9 cellular contexts compared by ENCODE assay signal in the genomic region with DNA sequence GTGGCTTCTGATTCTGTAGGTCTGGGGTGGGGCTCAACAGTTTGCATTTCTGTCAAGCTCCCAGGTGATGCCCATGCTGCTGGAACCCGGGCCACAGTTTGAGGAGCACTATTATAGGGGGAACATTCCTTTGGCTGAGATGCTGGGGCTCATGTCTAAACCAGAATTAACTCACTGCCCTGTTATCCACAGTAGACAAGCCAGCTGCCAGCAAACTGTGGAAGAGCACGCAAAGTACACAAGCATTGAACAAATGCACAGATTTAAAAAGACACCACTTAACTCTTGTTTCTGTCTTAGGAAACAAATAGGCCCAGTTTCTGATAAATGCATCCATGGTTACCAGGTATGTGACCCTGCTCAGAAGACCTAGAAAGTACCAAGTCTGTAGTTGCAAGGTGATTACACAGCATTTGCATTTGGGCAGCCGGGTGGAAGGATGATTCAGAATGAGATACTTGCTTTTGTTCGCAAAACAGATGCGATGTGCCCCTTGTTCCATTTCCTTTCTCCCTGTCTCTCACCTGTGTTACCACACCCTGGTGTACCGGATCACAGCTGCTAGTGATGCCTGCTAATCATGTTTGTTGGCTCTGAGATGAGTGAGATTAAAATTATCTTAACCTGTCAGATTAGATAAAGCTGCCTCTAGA. TPM values are rescaled to one million over a fixed set of nuclear protein-coding genes. Genes with fewer than 3 reads are reported as not detected.
DNase-seq lines count a peak whose midpoint lies in the region; ATAC-seq lines count a peak whose summit lies in the region.
"Had no signal": no experiment of that assay in that cellular context is flagged by ENCODE, and none has a peak within 500 bp of the region (broad histone marks: within the 10 kb centered on the region; RNA-seq: fewer than 3 reads in every experiment).

No MANE protein-coding gene starts in this region.

- H3K4me1 Mint-ChIP-seq in activated naive CD4-positive, alpha-beta T cell treated with anti-CD3 and anti-CD28 coated beads, Interleukin-2, amount 10 ng/mL, durations not matched to agents 7 days and 5 days: peaks cover 23% of the 10 kb centered on the region

- H3K4me3 Mint-ChIP-seq in activated naive CD4-positive, alpha-beta T cell treated with anti-CD3 and anti-CD28 coated beads, Interleukin-2, amount 10 ng/mL, durations not matched to agents 7 days and 5 days: no peak overlapping the region
- H3K4me3 Mint-ChIP-seq: nephron had no signal

- H3K27me3 Mint-ChIP-seq in activated naive CD4-positive, alpha-beta T cell treated with anti-CD3 and anti-CD28 coated beads, Interleukin-2, amount 10 ng/mL, durations not matched to agents 7 days and 5 days: no peaks in the 10 kb centered on the region

- CTCF ChIA-PET in activated naive CD4-positive, alpha-beta T cell treated with anti-CD3 and anti-CD28 coated beads, Interleukin-2, amount 10 ng/mL, durations not matched to agents 7 days and 5 days (lab: Charles Lee): interaction anchor here (0.9 kb wide), 1 partner anchor 15 kb away, joined by 3 read pairs; no protein-coding TSS in a partner anchor

- H3K36me3 Mint-ChIP-seq in activated naive CD4-positive, alpha-beta T cell treated with anti-CD3 and anti-CD28 coated beads, Interleukin-2, amount 10 ng/mL, durations not matched to agents 7 days and 5 days: peaks cover 32% of the 10 kb centered on the region

- no peak for DNase-seq in activated naive CD4-positive, alpha-beta T cell treated with anti-CD3 and anti-CD28 coated beads, Interleukin-2, amount 10 ng/mL, durations not matched to agents 7 days and 5 days
- DNase-seq in activated naive CD4-positive, alpha-beta T cell (lab: John Stamatoyannopoulos, UW): no peak
- DNase-seq in NCI-H748 treated with DMSO at 0.1 percent for 48 hours (lab: John Stamatoyannopoulos, UW) (peak; percentile 25), renal cortical epithelial cell (ENCODE audit: low read depth) (peak; percentile 83), RPMI8226 (no peak), DMS114 treated with DMSO at 0.1 percent for 48 hours (lab: John Stamatoyannopoulos, UW; ENCODE audit: unreplicated experiment) (no peak), DMS 273 (lab: John Stamatoyannopoulos, UW; ENCODE audit: unreplicated experiment) (no peak)

- peak overlapping the region; percentile 9 for H3K27ac Mint-ChIP-seq in activated naive CD4-positive, alpha-beta T cell treated with anti-CD3 and anti-CD28 coated beads, Interleukin-2, amount 10 ng/mL, durations not matched to agents 7 days and 5 days
- H3K27ac Mint-ChIP-seq: nephron had no signal

- ATAC-seq in HG02798 (IDR thresholded peaks at IDR 0.05; ENCODE audit: poor library complexity, unreplicated experiment): peak; percentile 72

- H3K9me3 Mint-ChIP-seq in activated naive CD4-positive, alpha-beta T cell treated with anti-CD3 and anti-CD28 coated beads, Interleukin-2, amount 10 ng/mL, durations not matched to agents 7 days and 5 days: no peaks in the 10 kb centered on the region
- H3K9me3 Mint-ChIP-seq: nephron had no signal

RNA-seq across cellular contexts. Expression of gene GYG1, which starts 12.4 kb away (rescaled TPM):
- 25.0 and 37.5 TPM in 2 replicates for total RNA-seq in renal cortical epithelial cell

Comparison
In these comparisons a context has a peak if more than half of its experiments do, and no peak if none do; other contexts are left out.
1. DNase-seq: peak in NCI-H748 treated with DMSO at 0.1 percent for 48 hours (single experiment) and renal cortical epithelial cell (single experiment); none in activated naive CD4-positive, alpha-beta T cell treated with anti-CD3 and anti-CD28 coated beads, Interleukin-2, amount 10 ng/mL, durations not matched to agents 7 days and 5 days (single experiment), activated naive CD4-positive, alpha-beta T cell (0 of 4), RPMI8226 (single experiment), DMS114 treated with DMSO at 0.1 percent for 48 hours (single experiment) and DMS 273 (single experiment).